Comparison of ENCODE assay signal across 12 cellular contexts in the genomic region with DNA sequence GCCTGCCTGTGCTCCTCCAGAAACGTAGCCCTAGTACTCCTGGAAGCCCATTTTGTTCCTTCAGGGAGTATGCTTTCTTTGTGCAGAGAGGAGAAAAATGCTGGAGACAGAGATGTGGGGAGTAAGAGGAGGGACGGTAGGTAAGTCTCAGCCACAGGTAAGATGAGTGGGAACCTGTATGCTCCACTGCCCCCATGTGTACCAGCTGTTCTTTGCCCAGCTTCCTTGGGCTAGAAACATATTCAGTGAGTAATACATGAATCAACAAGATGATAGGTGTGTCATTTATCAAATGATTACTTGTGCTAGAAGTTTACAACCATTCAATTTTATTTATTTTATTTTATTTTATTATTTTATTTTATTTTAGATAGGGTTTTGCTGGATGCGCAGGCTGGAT. TPM values are rescaled to one million over a fixed set of nuclear protein-coding genes. Genes with fewer than 3 reads are reported as not detected.
DNase-seq lines count a peak whose midpoint lies in the region; ATAC-seq, FAIRE-seq and TF ChIP-seq lines count a peak whose summit lies in the region.
"Had no signal": no experiment of that assay in that cellular context is flagged by ENCODE, and none has a peak within 500 bp of the region (broad histone marks: within the 10 kb centered on the region; RNA-seq: fewer than 3 reads in every experiment).

No MANE protein-coding gene starts in this region.

- DNase-seq in activated CD4-positive, alpha-beta T cell treated with anti-CD3 and anti-CD28 coated beads for 36 hours: peak; percentile 31
- DNase-seq in activated CD4-positive, alpha-beta T cell treated with anti-CD3 and anti-CD28 coated beads, Interleukin-2, amount 50 U/mL, for 48 hours: no peak
- DNase-seq in adrenal gland (no peak), retina (no peak), frontal cortex (ENCODE audit: low spot score in 2 of 2) (no peak)
- no peak for DNase-seq in stimulated activated naive CD8-positive, alpha-beta T cell treated with anti-CD3 and anti-CD28 coated beads, Interleukin-15, Interleukin-2, amounts not matched to agents 100 U/mL and 50 U/mL, for 24 hours
- DNase-seq: brain microvascular endothelial cell, heart right ventricle, NCI-H1930 had no signal

- H3K36me3 ChIP-seq in adrenal gland (replicated peaks in 1 of 2): no peaks in the 10 kb centered on the region
- H3K36me3 ChIP-seq: brain microvascular endothelial cell, heart right ventricle had no signal

- H3K4me3 ChIP-seq in adrenal gland: no peak overlapping the region
- H3K4me3 ChIP-seq: A549 had no signal

- intact Hi-C loops in activated CD4-positive, alpha-beta T cell treated with anti-CD3 and anti-CD28 coated beads for 36 hours (cut with DNase I, micrococcal nuclease): loop anchor here in 1 of 2 experiments (2.0 kb wide), 1 partner anchor 14 kb away; the partner anchor contains the start of gene CEP85L
- intact Hi-C loops in adrenal gland (cut with DNase I): loop anchor here in 1 of 2 donors (10.0 kb wide), 1 partner anchor 110 kb away; no protein-coding TSS in a partner anchor

- no peaks in the 10 kb centered on the region for H3K9me3 Mint-ChIP-seq in activated CD4-positive, alpha-beta T cell treated with anti-CD3 and anti-CD28 coated beads for 36 hours (ENCODE audit: low read depth)

- H3K4me1 Mint-ChIP-seq in activated CD4-positive, alpha-beta T cell treated with anti-CD3 and anti-CD28 coated beads for 36 hours: peaks cover 83% of the 10 kb centered on the region

- peak overlapping the region; percentile 75 for H3K4me3 Mint-ChIP-seq in activated CD4-positive, alpha-beta T cell treated with anti-CD3 and anti-CD28 coated beads for 36 hours

- no peaks in the 10 kb centered on the region for H3K9me3 ChIP-seq in adrenal gland (replicated peaks in 1 of 3)
- H3K9me3 ChIP-seq: A549, heart right ventricle had no signal

- H3K36me3 Mint-ChIP-seq in activated CD4-positive, alpha-beta T cell treated with anti-CD3 and anti-CD28 coated beads for 36 hours (ENCODE audit: low read depth): peaks cover 18% of the 10 kb centered on the region

- no peak for TF ChIP-seq CTCF in adrenal gland (IDR thresholded peaks at IDR 0.05)

- WGBS in adrenal gland, 4 donors: 33 to 73% (median 50%) methylated on average over 3 of the region's 3 CpGs

- CTCF ChIA-PET in activated CD4-positive, alpha-beta T cell treated with anti-CD3 and anti-CD28 coated beads for 36 hours (lab: Charles Lee): interaction anchor here (0.9 to 1.1 kb wide), 3 partner anchors 13 to 24 kb away, joined by 3 read pairs; partner anchors contain the start of gene CEP85L

- peak in 1 of 2 donors; percentile 9 for TF ChIP-seq POLR2A in adrenal gland (IDR thresholded peaks at IDR 0.05)

- H3K27ac Mint-ChIP-seq in activated CD4-positive, alpha-beta T cell treated with anti-CD3 and anti-CD28 coated beads for 36 hours: peak overlapping the region; percentile 97

- H3K27me3 Mint-ChIP-seq in activated CD4-positive, alpha-beta T cell treated with anti-CD3 and anti-CD28 coated beads for 36 hours: no peaks in the 10 kb centered on the region

- peaks cover 17 to 21% of the 10 kb centered on the region in 2 donors for H3K4me1 ChIP-seq in adrenal gland (replicated peaks in 1 of 2)
- H3K4me1 ChIP-seq: A549 had no signal

- peak; percentile 52 for ATAC-seq in activated CD4-positive, alpha-beta T cell treated with anti-CD3 and anti-CD28 coated beads for 36 hours
- ATAC-seq in HG03442 (IDR thresholded peaks at IDR 0.05; ENCODE audit: unreplicated experiment) (peak; percentile 44), HG03135 (IDR thresholded peaks at IDR 0.05; ENCODE audit: unreplicated experiment) (no peak)
- peak; percentile 44 for ATAC-seq in stimulated activated naive CD8-positive, alpha-beta T cell treated with anti-CD3 and anti-CD28 coated beads, Interleukin-15, Interleukin-2, amounts not matched to agents 100 U/mL and 50 U/mL, for 24 hours
- ATAC-seq: A549, heart right ventricle had no signal

- H3K27ac ChIP-seq in adrenal gland: peak overlapping the region in 3 of 5 donors; percentile 28 to 53 (median 37)
- H3K27ac ChIP-seq: A549, brain microvascular endothelial cell had no signal

- no peak for FAIRE-seq in frontal cortex (lab: Jason Lieb, UNC)
- FAIRE-seq: A549 had no signal

- H3K27me3 ChIP-seq in adrenal gland: no peaks in the 10 kb centered on the region
- H3K27me3 ChIP-seq: brain microvascular endothelial cell, heart right ventricle had no signal

- POLR2A ChIA-PET in activated CD4-positive, alpha-beta T cell treated with anti-CD3 and anti-CD28 coated beads for 36 hours (lab: Charles Lee): interaction anchor here (1.0 kb wide), 1 partner anchor 44 kb away, joined by 6 read pairs; no protein-coding TSS in a partner anchor

RNA-seq across cellular contexts. Expression of gene CEP85L, which starts 13.6 kb away (rescaled TPM):
- total RNA-seq in activated CD4-positive, alpha-beta T cell treated with anti-CD3 and anti-CD28 coated beads for 36 hours: 10 to 100 TPM; 29.5 to 29.7 TPM
- 10 to 100 TPM; 14.6 to 45.3 (median 26.5) TPM for total RNA-seq in adrenal gland
- polyA plus RNA-seq in adrenal gland: 1 to 10 TPM; 2.3 to 7.1 (median 6.6) TPM
- 42.4 TPM for total RNA-seq in frontal cortex
